Comparison of ENCODE assay signal across 24 cellular contexts in genomic region chr11:125289419-125290088, GRCh38.
"Had no signal": no experiment of that assay in that cellular context is flagged by ENCODE, and none has a peak within 500 bp of the region (broad histone marks: within the 10 kb centered on the region; RNA-seq: fewer than 3 reads in every experiment).

No MANE protein-coding gene starts in this region.

- H3K4me3 ChIP-seq: gastrocnemius medialis, heart left ventricle, mucosa of descending colon, right atrium auricular region, skin epidermis, tibial artery, uterus had no signal

- H3K36me3 ChIP-seq: gastrocnemius medialis, heart left ventricle, neutrophil, right atrium auricular region, tibial artery, uterus had no signal

- H3K9me3 Mint-ChIP-seq: activated naive CD8-positive, alpha-beta T cell treated with anti-CD3 and anti-CD28 coated beads, Interleukin-2, amount 10 ng/mL, durations not matched to agents 7 days and 5 days; effector memory CD8-positive, alpha-beta T cell; immature natural killer cell; naive thymus-derived CD8-positive, alpha-beta T cell had no signal

- H3K9me3 ChIP-seq: gastrocnemius medialis, heart left ventricle, mucosa of descending colon, neutrophil, right atrium auricular region, tibial artery, uterus had no signal

- H3K27me3 ChIP-seq: gastrocnemius medialis, heart left ventricle, right atrium auricular region, tibial artery, uterus had no signal

- H3K4me1 Mint-ChIP-seq: activated naive CD8-positive, alpha-beta T cell treated with anti-CD3 and anti-CD28 coated beads, Interleukin-2, amount 10 ng/mL, durations not matched to agents 7 days and 5 days; immature natural killer cell; naive thymus-derived CD8-positive, alpha-beta T cell had no signal

- H3K4me3 Mint-ChIP-seq: activated naive CD8-positive, alpha-beta T cell treated with anti-CD3 and anti-CD28 coated beads, Interleukin-2, amount 10 ng/mL, durations not matched to agents 7 days and 5 days; effector memory CD8-positive, alpha-beta T cell; immature natural killer cell; naive thymus-derived CD8-positive, alpha-beta T cell had no signal

- H3K27ac ChIP-seq: epithelial cell of prostate, gastrocnemius medialis, heart left ventricle, neutrophil, right atrium auricular region, skin epidermis, tibial artery, uterus had no signal

- DNase-seq: activated CD4-positive, CD25-positive, alpha-beta regulatory T cell treated with anti-CD3 and anti-CD28 coated beads, Interleukin-2, amount 50 U/mL, for 72 hours; activated naive CD4-positive, alpha-beta T cell; activated naive CD8-positive, alpha-beta T cell treated with anti-CD3 and anti-CD28 coated beads, Interleukin-2, amount 10 ng/mL, durations not matched to agents 7 days and 5 days; activated T-cell treated with anti-CD3 and anti-CD28 coated beads for 4 hours; cerebellar nuclear complex; dermis blood vessel endothelial cell; effector memory CD8-positive, alpha-beta T cell; gastrocnemius medialis; heart left ventricle; immature natural killer cell; left colon; mammary epithelial cell; mucosa of descending colon; naive thymus-derived CD8-positive, alpha-beta T cell; stimulated activated CD4-positive, alpha-beta T cell treated with anti-CD3 and anti-CD28 coated beads, Interleukin-15, amount 100 ng/mL, for 24 hours; stimulated activated CD4-positive, alpha-beta T cell treated with anti-CD3 and anti-CD28 coated beads, Interleukin-4, amount 100 ng/mL, for 1 hour; stimulated activated naive CD4-positive, alpha-beta T cell; T1000; tibial artery; uterus had no signal

- ATAC-seq: effector memory CD8-positive, alpha-beta T cell; gastrocnemius medialis; heart left ventricle; left colon; mucosa of descending colon; naive thymus-derived CD8-positive, alpha-beta T cell had no signal

- H3K36me3 Mint-ChIP-seq: activated naive CD8-positive, alpha-beta T cell treated with anti-CD3 and anti-CD28 coated beads, Interleukin-2, amount 10 ng/mL, durations not matched to agents 7 days and 5 days; immature natural killer cell; naive thymus-derived CD8-positive, alpha-beta T cell had no signal

- H3K27ac Mint-ChIP-seq: activated naive CD8-positive, alpha-beta T cell treated with anti-CD3 and anti-CD28 coated beads, Interleukin-2, amount 10 ng/mL, durations not matched to agents 7 days and 5 days; effector memory CD8-positive, alpha-beta T cell; immature natural killer cell; naive thymus-derived CD8-positive, alpha-beta T cell had no signal
